ENCODE assay signal across 8 cellular contexts in the genomic region with DNA sequence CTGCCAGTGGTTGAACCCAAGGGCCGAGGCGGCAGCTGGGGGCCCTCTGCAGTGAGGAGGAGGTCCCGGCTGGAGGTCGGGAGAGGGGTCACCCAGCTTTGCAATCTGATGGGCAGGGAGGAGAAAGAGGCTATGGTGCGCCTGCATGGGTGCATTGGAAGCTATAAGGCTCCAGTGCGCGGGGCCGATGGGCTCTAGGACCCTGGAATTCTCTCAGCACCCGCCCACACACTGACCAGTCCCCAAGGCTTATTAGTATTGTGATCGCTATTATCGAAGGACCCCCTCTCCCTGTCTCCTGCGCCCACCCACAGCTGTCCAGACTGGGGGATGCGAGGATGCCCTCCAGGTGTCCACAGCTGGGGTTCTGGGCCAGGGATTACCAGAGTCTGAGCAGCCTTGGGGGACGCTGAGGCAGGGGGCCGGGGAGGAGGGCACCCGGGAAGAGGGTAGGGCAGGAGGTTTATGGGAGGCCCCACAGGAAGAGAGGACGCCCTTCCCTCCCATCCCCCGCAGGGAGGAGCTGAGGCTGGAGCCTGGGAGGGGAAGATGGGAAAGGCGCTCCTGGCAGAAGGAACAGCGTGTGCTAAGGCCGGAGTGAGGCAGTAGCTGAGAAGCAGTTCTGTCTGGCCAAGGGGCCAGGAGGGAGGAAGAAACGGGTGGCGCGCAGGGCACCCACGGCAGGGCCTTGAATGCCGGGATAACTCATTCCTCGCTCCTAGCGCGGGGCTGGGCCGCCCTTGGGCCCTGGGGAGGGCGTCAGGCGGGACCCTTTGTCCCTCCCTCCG. TPM values are rescaled to one million over a fixed set of nuclear protein-coding genes. Genes with fewer than 3 reads are reported as not detected.
DNase-seq lines count a peak whose midpoint lies in the region; ATAC-seq and TF ChIP-seq lines count a peak whose summit lies in the region.

No MANE protein-coding gene starts in this region.

- DNase-seq in CD14-positive monocyte (ENCODE audit: low spot score) (no peak), SW480 (ENCODE audit: low spot score) (peak; percentile 98), fibroblast of the aortic adventitia (ENCODE audit: low read depth) (peak; percentile 54), osteoblast (ENCODE audit: insufficient read length, low spot score, missing footprints) (peak; percentile 81), NCI-H1694 treated with DMSO at 0.1 percent for 48 hours (lab: John Stamatoyannopoulos, UW) (no peak), GM19240 (ENCODE audit: insufficient read length, low spot score) (no peak), amniotic stem cell (lab: John Stamatoyannopoulos, UW) (no peak)

- peak overlapping the region; percentile 48 for H3K27ac ChIP-seq in osteoblast (ENCODE audit: low read depth, low read length)

- intact Hi-C loops in CD14-positive monocyte (cut with micrococcal nuclease): no loop called here

- H2AFZ ChIP-seq in osteoblast (ENCODE audit: low read length): peak overlapping the region; percentile 65

- H3K27me3 Mint-ChIP-seq in CD14-positive monocyte (ENCODE audit: low read depth in 3 of 3): peaks cover 7 to 19% (median 18%) of the 10 kb centered on the region in 3 donors

- no peak for ATAC-seq in GM18505 (IDR thresholded peaks at IDR 0.05; ENCODE audit: unreplicated experiment)

- H3K27me3 ChIP-seq in osteoblast (ENCODE audit: insufficient read depth, low read length): no peaks in the 10 kb centered on the region

- H3K36me3 ChIP-seq in osteoblast (ENCODE audit: insufficient read depth, low read length): no peaks in the 10 kb centered on the region

- H3K4me3 ChIP-seq in fibroblast of the aortic adventitia (ENCODE audit: low read depth, low read length) (peak overlapping the region; percentile 47), osteoblast (ENCODE audit: insufficient read depth, low read length) (peak overlapping the region; percentile 58)

- peak overlapping the region; percentile 62 to 76 for H3K4me3 Mint-ChIP-seq in CD14-positive monocyte

- H3K79me2 ChIP-seq in osteoblast (ENCODE audit: insufficient read depth, low read length): no peaks in the 10 kb centered on the region

- peaks cover 51% of the 10 kb centered on the region for H3K4me1 Mint-ChIP-seq in CD14-positive monocyte

- peak overlapping the region in 1 of 7 donors; percentile 33 for H3K27ac Mint-ChIP-seq in CD14-positive monocyte

- no peaks in the 10 kb centered on the region for H3K9me3 ChIP-seq in osteoblast (ENCODE audit: low read depth, low read length)

- TF ChIP-seq CTCF in CD14-positive monocyte (IDR thresholded peaks at IDR 0.05) (no peak), fibroblast of the aortic adventitia (IDR thresholded peaks at IDR 0.05; ENCODE audit: insufficient read depth, low read length) (no peak), osteoblast (IDR thresholded peaks at IDR 0.05; ENCODE audit: extremely low read depth, low read depth, low read length) (no peak)

- TF ChIP-seq POLR2A in GM18505 (IDR thresholded peaks at IDR 0.05; ENCODE audit: borderline replicate concordance, extremely low read depth, insufficient read depth, insufficient read length): no peak

- H3K9me3 Mint-ChIP-seq in CD14-positive monocyte: no peaks in the 10 kb centered on the region

- no peaks in the 10 kb centered on the region for H4K20me1 ChIP-seq in osteoblast (ENCODE audit: insufficient read depth, low read length)

- H3K4me2 ChIP-seq in osteoblast (ENCODE audit: insufficient read depth, low read length): peak overlapping the region; percentile 58

- peaks cover 25% of the 10 kb centered on the region for H3K4me1 ChIP-seq in osteoblast (ENCODE audit: insufficient read depth, low read length)

- H3K36me3 Mint-ChIP-seq in CD14-positive monocyte: peaks cover 2 to 5% of the 10 kb centered on the region in 2 donors

RNA-seq across cellular contexts. Expression of gene C9orf50, which starts 24.2 kb away (rescaled TPM):
- polyA plus RNA-seq in CD14-positive monocyte: not detected
- total RNA-seq in fibroblast of the aortic adventitia (ENCODE audit: low replicate concordance): 0.98 TPM in 1 of 2 replicates, not detected in the other
- total RNA-seq in osteoblast: under 0.01 and 0.36 TPM in 2 replicates

RNA-seq across cellular contexts. Expression of gene NTMT1, which starts 29.2 kb away (rescaled TPM):
- polyA plus RNA-seq in CD14-positive monocyte: 10 to 100 TPM; 28.2 to 43.9 TPM
- 9.0 and 27.6 TPM in 2 replicates for total RNA-seq in fibroblast of the aortic adventitia (ENCODE audit: low replicate concordance)
- total RNA-seq in osteoblast: 26.4 and 28.6 TPM in 2 replicates

RNA-seq across cellular contexts. Expression of gene ASB6, which starts 45.2 kb away (rescaled TPM):
- 10 to 100 TPM in 1 of 2 donors, 1 to 10 TPM in 1; 8.1 to 10.1 TPM for polyA plus RNA-seq in CD14-positive monocyte
- total RNA-seq in fibroblast of the aortic adventitia (ENCODE audit: low replicate concordance): 7.0 and 14.0 TPM in 2 replicates
- 21.0 and 23.9 TPM in 2 replicates for total RNA-seq in osteoblast

Comparison
In these comparisons a context has a peak if more than half of its experiments do, and no peak if none do; other contexts are left out.
1. DNase-seq: peak in SW480 (single experiment), fibroblast of the aortic adventitia (single experiment) and osteoblast (single experiment); none in CD14-positive monocyte (single experiment), NCI-H1694 treated with DMSO at 0.1 percent for 48 hours (single experiment), GM19240 (single experiment) and amniotic stem cell (single experiment).